In the genomic region with DNA sequence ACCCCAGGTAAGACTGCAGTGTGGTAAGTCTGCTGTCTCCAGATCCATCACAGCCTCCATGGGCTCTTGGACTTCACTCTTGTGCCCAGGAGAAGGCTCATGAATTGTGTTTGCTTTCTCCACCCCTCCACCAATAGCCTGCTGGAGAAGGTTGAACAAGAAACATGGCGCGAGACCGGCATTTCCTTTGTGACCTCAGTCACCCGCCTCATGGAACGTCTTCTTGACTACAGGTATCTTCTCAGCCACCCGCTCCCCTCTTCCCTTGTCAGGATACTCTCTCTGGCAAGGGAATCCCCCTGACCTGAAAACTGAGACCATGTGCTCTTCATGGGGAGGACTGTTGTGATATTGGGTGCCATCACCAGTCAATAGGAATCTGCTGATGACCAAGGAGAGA, we compare ENCODE assay signal across 19 cellular contexts.
"Had no signal": no experiment of that assay in that cellular context is flagged by ENCODE, and none has a peak within 500 bp of the region (broad histone marks: within the 10 kb centered on the region; RNA-seq: fewer than 3 reads in every experiment).

No MANE protein-coding gene starts in this region.

- H3K9me3 Mint-ChIP-seq: effector memory CD8-positive, alpha-beta T cell; immature natural killer cell; mesothelial cell of epicardium; naive B cell had no signal

- H3K27me3 ChIP-seq: dorsolateral prefrontal cortex, foreskin keratinocyte, gastroesophageal sphincter, heart left ventricle, hepatocyte, left lung had no signal

- H3K36me3 ChIP-seq: heart left ventricle, left lung, lower lobe of right lung had no signal

- H3K4me1 ChIP-seq: foreskin keratinocyte, gastroesophageal sphincter, heart left ventricle, left lung, lower lobe of right lung had no signal

- H3K27me3 Mint-ChIP-seq: effector memory CD8-positive, alpha-beta T cell had no signal

- DNase-seq: dermis blood vessel endothelial cell; dorsolateral prefrontal cortex; effector CD8-positive, alpha-beta T cell; effector memory CD8-positive, alpha-beta T cell; foreskin keratinocyte; heart left ventricle; hypothalamus; immature natural killer cell; left cardiac atrium; left lung; left ventricle myocardium superior; lower lobe of right lung; mesenchymal stem cell; mucosa of descending colon; naive B cell had no signal

- H3K27ac ChIP-seq: coronary artery, dorsolateral prefrontal cortex, foreskin keratinocyte, gastroesophageal sphincter, heart left ventricle, hepatocyte, left lung, lower lobe of right lung had no signal

- ATAC-seq: effector memory CD8-positive, alpha-beta T cell; foreskin keratinocyte; gastroesophageal sphincter; heart left ventricle; left cardiac atrium; left lung; left ventricle myocardium superior; lower lobe of right lung; mucosa of descending colon had no signal

- H3K27ac Mint-ChIP-seq: effector memory CD8-positive, alpha-beta T cell; immature natural killer cell; mesothelial cell of epicardium; naive B cell had no signal

- H3K4me3 ChIP-seq: coronary artery, dorsolateral prefrontal cortex, gastroesophageal sphincter, heart left ventricle, hepatocyte, left lung, lower lobe of right lung, mucosa of descending colon had no signal

- H3K9me3 ChIP-seq: gastroesophageal sphincter, heart left ventricle, left lung, lower lobe of right lung, mucosa of descending colon had no signal

- H3K4me3 Mint-ChIP-seq: effector memory CD8-positive, alpha-beta T cell; immature natural killer cell; mesothelial cell of epicardium; naive B cell had no signal

- H3K4me1 Mint-ChIP-seq: immature natural killer cell, mesothelial cell of epicardium, naive B cell had no signal

- H3K36me3 Mint-ChIP-seq: naive B cell had no signal
